In genomic region chr11:122440783-122441701, GRCh38 we compare ENCODE assay signal across 9 cellular contexts.
DNase-seq lines count a peak whose midpoint lies in the region; ATAC-seq and TF ChIP-seq lines count a peak whose summit lies in the region.
"Had no signal": no experiment of that assay in that cellular context is flagged by ENCODE, and none has a peak within 500 bp of the region (broad histone marks: within the 10 kb centered on the region; RNA-seq: fewer than 3 reads in every experiment).

No MANE protein-coding gene starts in this region.

- intact Hi-C loops in transverse colon (cut with DNase I; ENCODE audit: low total_unique reads): no loop called here

- H3K4me3 ChIP-seq in ectodermal cell (ENCODE audit: insufficient read depth, low read depth, low read length): peak overlapping the region; percentile 22
- peak overlapping the region in 3 of 4 donors; percentile 21 to 40 (median 27) for H3K4me3 ChIP-seq in transverse colon

- H3K4me1 ChIP-seq in ectodermal cell (ENCODE audit: control insufficient read depth, insufficient read depth, low read length) (peaks cover 19% of the 10 kb centered on the region), transverse colon (peaks cover 0 to 10% (median 0%) of the 10 kb centered on the region in 4 donors)

- H3K27me3 ChIP-seq in ectodermal cell (ENCODE audit: control insufficient read depth, insufficient read depth, low read length, poor library complexity, severe bottlenecking) (no peaks in the 10 kb centered on the region), transverse colon (peaks cover 6% of the 10 kb centered on the region)

- TF ChIP-seq POLR2A in transverse colon (IDR thresholded peaks at IDR 0.05): no peak

- H3K9me3 ChIP-seq in ectodermal cell (ENCODE audit: control insufficient read depth, low read length) (no peaks in the 10 kb centered on the region), transverse colon (no peaks in the 10 kb centered on the region)

- DNase-seq in DMS 273 (lab: John Stamatoyannopoulos, UW; ENCODE audit: unreplicated experiment) (peak; percentile 47), DMS 273 treated with DMSO at 0.1 percent for 48 hours (lab: John Stamatoyannopoulos, UW) (no peak), medulla oblongata (ENCODE audit: extremely low spot score) (peak; percentile 70), transverse colon (peak; percentile 10), NCI-H2107 treated with DMSO at 0.1 percent for 48 hours (lab: John Stamatoyannopoulos, UW; ENCODE audit: unreplicated experiment) (no peak)

- TF ChIP-seq CTCF in transverse colon (IDR thresholded peaks at IDR 0.05): no peak

- H3K27ac ChIP-seq in ectodermal cell (ENCODE audit: insufficient read depth, low read depth, low read length, poor library complexity, severe bottlenecking) (peak overlapping the region; percentile 91), transverse colon (peak overlapping the region; percentile 9 to 69 (median 57))
- H3K27ac ChIP-seq: 22Rv1 had no signal

- in situ Hi-C loops in transverse colon (cut with MboI; ENCODE audit: low pct_ligation_motif_present in 1 of 4, low pct_unique_long_range_greater_than_20kb in 1 of 4, low sequenced_read_pairs in 3 of 4): no loop called here

- WGBS in ectodermal cell, 2 experiments: 2 to 3% methylated on average over 22 to 26 of the region's 28 CpGs
- 1 to 12% methylated on average over 10 to 28 of the region's 28 CpGs for WGBS in transverse colon (ENCODE audit: low coverage in 1 of 2), 2 donors

- H3K36me3 ChIP-seq in ectodermal cell (ENCODE audit: control insufficient read depth, insufficient read depth, low read length) (no peaks in the 10 kb centered on the region), transverse colon (no peaks in the 10 kb centered on the region)

- no peak for TF ChIP-seq EP300 in transverse colon (IDR thresholded peaks at IDR 0.05; ENCODE audit: low read depth)

- ATAC-seq in GM19328 (IDR thresholded peaks at IDR 0.05; ENCODE audit: unreplicated experiment): no peak
- ATAC-seq in GM19351 (IDR thresholded peaks at IDR 0.05; ENCODE audit: unreplicated experiment): no peak

Comparison
In these comparisons a context has a peak if more than half of its experiments do, and no peak if none do; other contexts are left out.
1. DNase-seq: peak in DMS 273 (single experiment), medulla oblongata (single experiment) and transverse colon (single experiment); none in DMS 273 treated with DMSO at 0.1 percent for 48 hours (single experiment) and NCI-H2107 treated with DMSO at 0.1 percent for 48 hours (single experiment).